In the genomic region with DNA sequence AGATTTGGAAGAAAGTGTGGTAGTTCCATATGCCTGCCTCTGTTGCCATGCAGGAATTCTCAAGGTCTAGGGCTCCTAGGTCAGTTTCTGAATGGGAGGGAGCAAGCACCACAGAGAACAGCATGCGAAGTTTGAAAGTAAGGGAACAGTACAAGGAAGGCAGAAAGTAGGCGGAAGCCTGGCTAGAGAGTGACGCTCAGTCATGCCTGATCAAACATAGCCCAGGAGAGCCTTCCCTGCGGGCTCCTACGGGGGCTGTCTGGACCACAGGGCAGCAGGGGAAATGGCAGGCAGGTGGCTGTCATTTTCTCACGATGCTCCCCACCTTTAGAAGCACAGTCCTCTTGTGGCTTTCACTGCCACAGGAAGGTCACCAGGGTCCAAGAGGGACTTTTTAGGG, we compare ENCODE assay signal across 30 cellular contexts. TPM values are rescaled to one million over a fixed set of nuclear protein-coding genes. Genes with fewer than 3 reads are reported as not detected.
"Had no signal": no experiment of that assay in that cellular context is flagged by ENCODE, and none has a peak within 500 bp of the region (broad histone marks: within the 10 kb centered on the region; RNA-seq: fewer than 3 reads in every experiment).

No MANE protein-coding gene starts in this region.

- H3K9me3 Mint-ChIP-seq: dendritic cell treated with granulocyte-macrophage colony-stimulating factor and Interleukin-4, amounts not matched to agents 40 ng/mL and 50 ng/mL, for 4 days; endodermal cell; immature natural killer cell; natural killer cell; stimulated activated naive CD8-positive, alpha-beta T cell treated with anti-CD3 and anti-CD28 coated beads, Interleukin-15, amount 100 ng/mL, for 72 hours had no signal

- H3K4me1 Mint-ChIP-seq: immature natural killer cell; memory B cell; natural killer cell; stimulated activated naive CD8-positive, alpha-beta T cell treated with anti-CD3 and anti-CD28 coated beads, Interleukin-15, amount 100 ng/mL, for 72 hours had no signal

- H3K4me3 ChIP-seq: colonic mucosa, esophagus muscularis mucosa, gastroesophageal sphincter, heart right ventricle, lower lobe of right lung, smooth muscle cell, thyroid gland, vagina had no signal

- ATAC-seq: gastroesophageal sphincter; natural killer cell; sciatic nerve; stimulated activated naive CD8-positive, alpha-beta T cell treated with anti-CD3 and anti-CD28 coated beads, Interleukin-15, amount 100 ng/mL, for 72 hours had no signal

- H3K9ac ChIP-seq: parathyroid adenoma had no signal

- H3K27ac ChIP-seq: colonic mucosa, esophagus muscularis mucosa, foreskin keratinocyte, gastroesophageal sphincter, heart right ventricle, lower lobe of right lung, parathyroid adenoma, thyroid gland, vagina had no signal

- DNase-seq: colonic mucosa; effector CD8-positive, alpha-beta T cell; endodermal cell; foreskin keratinocyte; glutamatergic neuron; heart right ventricle; hippocampal formation; immature natural killer cell; left ventricle myocardium superior; lower lobe of right lung; natural killer cell; stimulated activated CD4-positive, alpha-beta T cell treated with anti-CD3 and anti-CD28 coated beads, Interleukin-12 subunit alpha, Interleukin-12 subunit beta, amount 100 ng/mL, for 4 hours; stimulated activated CD4-positive, alpha-beta T cell treated with anti-CD3 and anti-CD28 coated beads, Interleukin-1b, Interleukin-23, amount 100 ng/mL, for 48 hours; stimulated activated CD4-positive, alpha-beta T cell treated with anti-CD3 and anti-CD28 coated beads, Interleukin-4, amount 100 ng/mL, for 1 hour; stimulated activated CD8-positive, alpha-beta memory T cell treated with anti-CD3 and anti-CD28 coated beads, Interleukin-4, amount 100 ng/mL, for 48 hours; stimulated activated naive CD4-positive, alpha-beta T cell; stimulated activated naive CD8-positive, alpha-beta T cell treated with anti-CD3 and anti-CD28 coated beads, Interleukin-15, amount 100 ng/mL, for 72 hours; thyroid gland; trophoblast cell had no signal

- H3K4me3 Mint-ChIP-seq: dendritic cell treated with granulocyte-macrophage colony-stimulating factor and Interleukin-4, amounts not matched to agents 40 ng/mL and 50 ng/mL, for 4 days; endodermal cell; immature natural killer cell; memory B cell; natural killer cell; stimulated activated naive CD8-positive, alpha-beta T cell treated with anti-CD3 and anti-CD28 coated beads, Interleukin-15, amount 100 ng/mL, for 72 hours had no signal

- H3K27me3 ChIP-seq: colonic mucosa, esophagus muscularis mucosa, foreskin keratinocyte, heart right ventricle, thyroid gland, vagina had no signal

- H3K79me2 ChIP-seq: parathyroid adenoma had no signal

- H2AFZ ChIP-seq: parathyroid adenoma had no signal

- H3K36me3 ChIP-seq: colonic mucosa, esophagus muscularis mucosa, gastroesophageal sphincter, heart right ventricle, lower lobe of right lung, thyroid gland, vagina had no signal

- H3K4me2 ChIP-seq: smooth muscle cell had no signal

- FAIRE-seq: endothelial cell of umbilical vein, keratinocyte had no signal

- H3K4me1 ChIP-seq: colonic mucosa, esophagus muscularis mucosa, foreskin keratinocyte, gastroesophageal sphincter, heart right ventricle, lower lobe of right lung, parathyroid adenoma, thyroid gland, vagina had no signal

- H3K9me3 ChIP-seq: colonic mucosa, esophagus muscularis mucosa, gastroesophageal sphincter, heart right ventricle, lower lobe of right lung, thyroid gland, vagina had no signal

- H3K27ac Mint-ChIP-seq: dendritic cell treated with granulocyte-macrophage colony-stimulating factor and Interleukin-4, amounts not matched to agents 40 ng/mL and 50 ng/mL, for 4 days; endodermal cell; immature natural killer cell; memory B cell; natural killer cell; progenitor cell of endocrine pancreas; stimulated activated naive CD8-positive, alpha-beta T cell treated with anti-CD3 and anti-CD28 coated beads, Interleukin-15, amount 100 ng/mL, for 72 hours had no signal

- H3K36me3 Mint-ChIP-seq: immature natural killer cell, memory B cell, natural killer cell had no signal

RNA-seq across cellular contexts. Expression of gene STC2, which starts 12.8 kb away (rescaled TPM):
- total RNA-seq: natural killer cell had no signal
- polyA plus RNA-seq: immature natural killer cell had no signal
